Comparison of ENCODE assay signal across 1 cellular context in genomic region chr12:93572712-93573551, GRCh38.
TF ChIP-seq lines count a peak whose summit lies in the region.

No MANE protein-coding gene starts in this region.

TF ChIP-seq in WTC11, 78 proteins besides CTCF, POLR2A, EP300 and RAD21 (continued from another document and continues in another):
- TF ChIP-seq ZNF396 (CRISPR knock-in tag; IDR thresholded peaks at IDR 0.05; ENCODE audit: borderline replicate concordance): no peak
- no peak for TF ChIP-seq ZNF263 (CRISPR knock-in tag; IDR thresholded peaks at IDR 0.05; ENCODE audit: low read depth)
- TF ChIP-seq JUN (CRISPR knock-in tag; IDR thresholded peaks at IDR 0.05): no peak
- TF ChIP-seq RELA (CRISPR knock-in tag; IDR thresholded peaks at IDR 0.05; ENCODE audit: borderline replicate concordance): no peak
- TF ChIP-seq, protein P1, sequence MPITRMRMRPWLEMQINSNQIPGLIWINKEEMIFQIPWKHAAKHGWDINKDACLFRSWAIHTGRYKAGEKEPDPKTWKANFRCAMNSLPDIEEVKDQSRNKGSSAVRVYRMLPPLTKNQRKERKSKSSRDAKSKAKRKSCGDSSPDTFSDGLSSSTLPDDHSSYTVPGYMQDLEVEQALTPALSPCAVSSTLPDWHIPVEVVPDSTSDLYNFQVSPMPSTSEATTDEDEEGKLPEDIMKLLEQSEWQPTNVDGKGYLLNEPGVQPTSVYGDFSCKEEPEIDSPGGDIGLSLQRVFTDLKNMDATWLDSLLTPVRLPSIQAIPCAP (CRISPR knock-in tag; IDR thresholded peaks at IDR 0.05): no peak
- TF ChIP-seq E2F1 (CRISPR knock-in tag; IDR thresholded peaks at IDR 0.05): 0 out of 2 replicates have a peak, but pooled peaks have one; percentile 61
- TF ChIP-seq, protein P2, sequence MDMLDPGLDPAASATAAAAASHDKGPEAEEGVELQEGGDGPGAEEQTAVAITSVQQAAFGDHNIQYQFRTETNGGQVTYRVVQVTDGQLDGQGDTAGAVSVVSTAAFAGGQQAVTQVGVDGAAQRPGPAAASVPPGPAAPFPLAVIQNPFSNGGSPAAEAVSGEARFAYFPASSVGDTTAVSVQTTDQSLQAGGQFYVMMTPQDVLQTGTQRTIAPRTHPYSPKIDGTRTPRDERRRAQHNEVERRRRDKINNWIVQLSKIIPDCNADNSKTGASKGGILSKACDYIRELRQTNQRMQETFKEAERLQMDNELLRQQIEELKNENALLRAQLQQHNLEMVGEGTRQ (CRISPR knock-in tag; IDR thresholded peaks at IDR 0.05): 0 out of 2 replicates have a peak, but pooled peaks have one; percentile 17
- TF ChIP-seq, protein P3, sequence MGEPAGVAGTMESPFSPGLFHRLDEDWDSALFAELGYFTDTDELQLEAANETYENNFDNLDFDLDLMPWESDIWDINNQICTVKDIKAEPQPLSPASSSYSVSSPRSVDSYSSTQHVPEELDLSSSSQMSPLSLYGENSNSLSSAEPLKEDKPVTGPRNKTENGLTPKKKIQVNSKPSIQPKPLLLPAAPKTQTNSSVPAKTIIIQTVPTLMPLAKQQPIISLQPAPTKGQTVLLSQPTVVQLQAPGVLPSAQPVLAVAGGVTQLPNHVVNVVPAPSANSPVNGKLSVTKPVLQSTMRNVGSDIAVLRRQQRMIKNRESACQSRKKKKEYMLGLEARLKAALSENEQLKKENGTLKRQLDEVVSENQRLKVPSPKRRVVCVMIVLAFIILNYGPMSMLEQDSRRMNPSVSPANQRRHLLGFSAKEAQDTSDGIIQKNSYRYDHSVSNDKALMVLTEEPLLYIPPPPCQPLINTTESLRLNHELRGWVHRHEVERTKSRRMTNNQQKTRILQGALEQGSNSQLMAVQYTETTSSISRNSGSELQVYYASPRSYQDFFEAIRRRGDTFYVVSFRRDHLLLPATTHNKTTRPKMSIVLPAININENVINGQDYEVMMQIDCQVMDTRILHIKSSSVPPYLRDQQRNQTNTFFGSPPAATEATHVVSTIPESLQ (CRISPR knock-in tag; IDR thresholded peaks at IDR 0.05): no peak
- no peak for TF ChIP-seq SMAD4 (CRISPR knock-in tag; IDR thresholded peaks at IDR 0.05)
- no peak for TF ChIP-seq ERG (CRISPR knock-in tag; IDR thresholded peaks at IDR 0.05)
- TF ChIP-seq ATF2 (CRISPR knock-in tag; IDR thresholded peaks at IDR 0.05; ENCODE audit: borderline replicate concordance, low read depth): no peak
- TF ChIP-seq NFYB (CRISPR knock-in tag; conservative IDR thresholded peaks at IDR 0.05; ENCODE audit: low read depth): no peak
- no peak for TF ChIP-seq ZNF232 (CRISPR knock-in tag; IDR thresholded peaks at IDR 0.05)
- no peak for TF ChIP-seq GABPB1 (CRISPR knock-in tag; IDR thresholded peaks at IDR 0.05)
- TF ChIP-seq TEAD1 (CRISPR knock-in tag; IDR thresholded peaks at IDR 0.05): 0 out of 2 replicates have a peak, but pooled peaks have one; percentile 46
- TF ChIP-seq, protein P4, sequence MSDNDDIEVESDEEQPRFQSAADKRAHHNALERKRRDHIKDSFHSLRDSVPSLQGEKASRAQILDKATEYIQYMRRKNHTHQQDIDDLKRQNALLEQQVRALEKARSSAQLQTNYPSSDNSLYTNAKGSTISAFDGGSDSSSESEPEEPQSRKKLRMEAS (CRISPR knock-in tag; IDR thresholded peaks at IDR 0.05): no peak; the same call in 1 of the 2 replicates
- no peak for TF ChIP-seq ESRRA (CRISPR knock-in tag; IDR thresholded peaks at IDR 0.05; ENCODE audit: borderline replicate concordance)
- 0 out of 2 replicates have a peak, but pooled peaks have one; percentile 27 for TF ChIP-seq NFE2L1 (CRISPR knock-in tag; IDR thresholded peaks at IDR 0.05)
- TF ChIP-seq, protein P5, sequence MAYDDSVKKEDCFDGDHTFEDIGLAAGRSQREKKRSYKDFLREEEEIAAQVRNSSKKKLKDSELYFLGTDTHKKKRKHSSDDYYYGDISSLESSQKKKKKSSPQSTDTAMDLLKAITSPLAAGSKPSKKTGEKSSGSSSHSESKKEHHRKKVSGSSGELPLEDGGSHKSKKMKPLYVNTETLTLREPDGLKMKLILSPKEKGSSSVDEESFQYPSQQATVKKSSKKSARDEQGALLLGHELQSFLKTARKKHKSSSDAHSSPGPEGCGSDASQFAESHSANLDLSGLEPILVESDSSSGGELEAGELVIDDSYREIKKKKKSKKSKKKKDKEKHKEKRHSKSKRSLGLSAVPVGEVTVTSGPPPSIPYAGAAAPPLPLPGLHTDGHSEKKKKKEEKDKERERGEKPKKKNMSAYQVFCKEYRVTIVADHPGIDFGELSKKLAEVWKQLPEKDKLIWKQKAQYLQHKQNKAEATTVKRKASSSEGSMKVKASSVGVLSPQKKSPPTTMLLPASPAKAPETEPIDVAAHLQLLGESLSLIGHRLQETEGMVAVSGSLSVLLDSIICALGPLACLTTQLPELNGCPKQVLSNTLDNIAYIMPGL (CRISPR knock-in tag; IDR thresholded peaks at IDR 0.05): peak; percentile 58
- TF ChIP-seq IRF2 (CRISPR knock-in tag; IDR thresholded peaks at IDR 0.05; ENCODE audit: borderline replicate concordance, low read depth): no peak
- TF ChIP-seq AR (CRISPR knock-in tag; IDR thresholded peaks at IDR 0.05): no peak
- no peak for TF ChIP-seq CBFB (CRISPR knock-in tag; IDR thresholded peaks at IDR 0.05; ENCODE audit: low read depth)
- no peak for TF ChIP-seq ZNF416 (CRISPR knock-in tag; IDR thresholded peaks at IDR 0.05)
- TF ChIP-seq, protein P6, sequence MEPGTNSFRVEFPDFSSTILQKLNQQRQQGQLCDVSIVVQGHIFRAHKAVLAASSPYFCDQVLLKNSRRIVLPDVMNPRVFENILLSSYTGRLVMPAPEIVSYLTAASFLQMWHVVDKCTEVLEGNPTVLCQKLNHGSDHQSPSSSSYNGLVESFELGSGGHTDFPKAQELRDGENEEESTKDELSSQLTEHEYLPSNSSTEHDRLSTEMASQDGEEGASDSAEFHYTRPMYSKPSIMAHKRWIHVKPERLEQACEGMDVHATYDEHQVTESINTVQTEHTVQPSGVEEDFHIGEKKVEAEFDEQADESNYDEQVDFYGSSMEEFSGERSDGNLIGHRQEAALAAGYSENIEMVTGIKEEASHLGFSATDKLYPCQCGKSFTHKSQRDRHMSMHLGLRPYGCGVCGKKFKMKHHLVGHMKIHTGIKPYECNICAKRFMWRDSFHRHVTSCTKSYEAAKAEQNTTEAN (CRISPR knock-in tag; IDR thresholded peaks at IDR 0.05): no peak
- TF ChIP-seq, protein P7, sequence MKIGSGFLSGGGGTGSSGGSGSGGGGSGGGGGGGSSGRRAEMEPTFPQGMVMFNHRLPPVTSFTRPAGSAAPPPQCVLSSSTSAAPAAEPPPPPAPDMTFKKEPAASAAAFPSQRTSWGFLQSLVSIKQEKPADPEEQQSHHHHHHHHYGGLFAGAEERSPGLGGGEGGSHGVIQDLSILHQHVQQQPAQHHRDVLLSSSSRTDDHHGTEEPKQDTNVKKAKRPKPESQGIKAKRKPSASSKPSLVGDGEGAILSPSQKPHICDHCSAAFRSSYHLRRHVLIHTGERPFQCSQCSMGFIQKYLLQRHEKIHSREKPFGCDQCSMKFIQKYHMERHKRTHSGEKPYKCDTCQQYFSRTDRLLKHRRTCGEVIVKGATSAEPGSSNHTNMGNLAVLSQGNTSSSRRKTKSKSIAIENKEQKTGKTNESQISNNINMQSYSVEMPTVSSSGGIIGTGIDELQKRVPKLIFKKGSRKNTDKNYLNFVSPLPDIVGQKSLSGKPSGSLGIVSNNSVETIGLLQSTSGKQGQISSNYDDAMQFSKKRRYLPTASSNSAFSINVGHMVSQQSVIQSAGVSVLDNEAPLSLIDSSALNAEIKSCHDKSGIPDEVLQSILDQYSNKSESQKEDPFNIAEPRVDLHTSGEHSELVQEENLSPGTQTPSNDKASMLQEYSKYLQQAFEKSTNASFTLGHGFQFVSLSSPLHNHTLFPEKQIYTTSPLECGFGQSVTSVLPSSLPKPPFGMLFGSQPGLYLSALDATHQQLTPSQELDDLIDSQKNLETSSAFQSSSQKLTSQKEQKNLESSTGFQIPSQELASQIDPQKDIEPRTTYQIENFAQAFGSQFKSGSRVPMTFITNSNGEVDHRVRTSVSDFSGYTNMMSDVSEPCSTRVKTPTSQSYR (CRISPR knock-in tag; IDR thresholded peaks at IDR 0.05): no peak
- TF ChIP-seq FOXP1 (CRISPR knock-in tag; IDR thresholded peaks at IDR 0.05; ENCODE audit: borderline replicate concordance): peak; percentile 62; the same call in 1 of the 2 replicates
- no peak for TF ChIP-seq USF1 (CRISPR knock-in tag; IDR thresholded peaks at IDR 0.05)
- no peak for TF ChIP-seq SMAD3 (CRISPR knock-in tag; IDR thresholded peaks at IDR 0.05; ENCODE audit: borderline replicate concordance)
- peak; percentile 56; the same call in 1 of the 2 replicates for TF ChIP-seq ARID4B (CRISPR knock-in tag; IDR thresholded peaks at IDR 0.05; ENCODE audit: borderline replicate concordance)
